12 cellular contexts compared by ENCODE assay signal in the genomic region with DNA sequence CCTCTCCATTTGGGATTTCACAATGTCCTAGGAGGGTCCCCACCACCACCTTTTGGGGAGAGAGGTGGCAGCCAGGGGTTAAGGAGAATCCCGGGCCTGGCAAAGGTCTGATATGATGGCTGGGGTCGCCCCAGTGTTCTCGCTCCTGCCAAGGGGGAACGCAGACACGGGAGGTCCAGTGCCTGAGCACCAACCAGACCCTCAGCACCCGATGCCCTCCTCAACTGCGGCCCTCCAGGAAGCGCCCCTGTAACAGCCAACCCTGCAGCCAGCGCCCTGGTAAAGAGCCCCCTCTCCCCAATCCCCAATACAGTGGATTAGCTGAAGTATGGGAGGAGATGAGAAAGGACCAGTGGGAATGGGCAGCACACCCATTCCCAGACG. TPM values are rescaled to one million over a fixed set of nuclear protein-coding genes. Genes with fewer than 3 reads are reported as not detected.
A peak's percentile ranks its signal among the peaks of the same experiment; 100 is the strongest.
DNase-seq lines count a peak whose midpoint lies in the region; ATAC-seq and TF ChIP-seq lines count a peak whose summit lies in the region.
"Had no signal": no experiment of that assay in that cellular context is flagged by ENCODE, and none has a peak within 500 bp of the region (broad histone marks: within the 10 kb centered on the region; RNA-seq: fewer than 3 reads in every experiment).

No MANE protein-coding gene starts in this region.

- H3K27ac ChIP-seq in right atrium auricular region (peak overlapping the region; percentile 98 to 100), dorsolateral prefrontal cortex (peak overlapping the region in 40 of 59 donors; percentile 2 to 100 (median 96)), neural progenitor cell (no peak overlapping the region), uterus (peak overlapping the region; percentile 99)

- H3K9ac ChIP-seq in neural progenitor cell = no peak overlapping the region

- ATAC-seq in Right ventricle myocardium superior (ENCODE audit: poor library complexity) (no peak), sciatic nerve (no peak)

- intact Hi-C loops in Right ventricle myocardium superior (cut with DNase I) = loop anchor here (2.0 to 10.0 kb wide), 3 partner anchors 61 to 368 kb away; a partner anchor contains a TSS
- intact Hi-C loops in dorsolateral prefrontal cortex (cut with DNase I) = loop anchor here (2.0 to 10.0 kb wide), 6 partner anchors 19 to 435 kb away; a partner anchor contains a TSS
- intact Hi-C loops in uterus (cut with DNase I; ENCODE audit: low total_unique reads) = loop anchor here (5.0 kb wide), 2 partner anchors 63 to 73 kb away; no protein-coding TSS in a partner anchor
- intact Hi-C loops in sciatic nerve (cut with DNase I) = loop anchor here (5.0 kb wide), 1 partner anchor 63 kb away; no protein-coding TSS in a partner anchor

- no peak overlapping the region for H3K4me3 Mint-ChIP-seq in neural progenitor cell

- no peak overlapping the region for H3K4me2 ChIP-seq in neural progenitor cell

- no peaks in the 10 kb centered on the region for H3K27me3 ChIP-seq in right atrium auricular region
- H3K27me3 ChIP-seq in dorsolateral prefrontal cortex = no peaks in the 10 kb centered on the region
- no peaks in the 10 kb centered on the region for H3K27me3 ChIP-seq in neural progenitor cell
- no peaks in the 10 kb centered on the region for H3K27me3 ChIP-seq in uterus
- H3K27me3 ChIP-seq: cardiac muscle cell, ovary had no signal

- peaks cover 5% of the 10 kb centered on the region for H4K20me1 ChIP-seq in neural progenitor cell (ENCODE audit: low read depth)

- DNase-seq in right atrium auricular region (ENCODE audit: low spot score) = no peak
- DNase-seq in Right ventricle myocardium superior = no peak
- no peak for DNase-seq in dorsolateral prefrontal cortex
- no peak for DNase-seq in neural progenitor cell (ENCODE audit: low spot score)
- DNase-seq in uterus = peak in 1 of 2 donors; percentile 42
- DNase-seq in dermis blood vessel endothelial cell = no peak
- no peak for DNase-seq in NCI-H2107 (lab: John Stamatoyannopoulos, UW)
- no peak for DNase-seq in sciatic nerve (ENCODE audit: low spot score)
- DNase-seq: NCI-H524 treated with DMSO at 0.1 percent for 48 hours had no signal

- H3K36me3 ChIP-seq in right atrium auricular region (peaks cover 27% of the 10 kb centered on the region), neural progenitor cell (no peaks in the 10 kb centered on the region), uterus (no peaks in the 10 kb centered on the region)
- H3K36me3 ChIP-seq: cardiac muscle cell, ovary had no signal

- H3K36me3 Mint-ChIP-seq in neural progenitor cell = peaks cover 2% of the 10 kb centered on the region

- no peak for TF ChIP-seq POLR2A in uterus (IDR thresholded peaks at IDR 0.05)

- H3K9me3 Mint-ChIP-seq in neural progenitor cell = no peaks in the 10 kb centered on the region

- no peak overlapping the region for H2AFZ ChIP-seq in neural progenitor cell (replicated peaks)

- peaks cover 38% of the 10 kb centered on the region for H3F3A ChIP-seq in neural progenitor cell (ENCODE audit: low read depth)

- no peaks in the 10 kb centered on the region for H3K27me3 Mint-ChIP-seq in neural progenitor cell (ENCODE audit: insufficient read depth, low read depth)

- H3K4me1 ChIP-seq in right atrium auricular region (peaks cover 0 to 65% of the 10 kb centered on the region in 2 donors), neural progenitor cell (peaks cover 31% of the 10 kb centered on the region), uterus (peaks cover 28 to 34% of the 10 kb centered on the region in 2 donors)

- peaks cover 25% of the 10 kb centered on the region for H3K79me2 ChIP-seq in neural progenitor cell (ENCODE audit: low read depth)

- peaks cover 44% of the 10 kb centered on the region for H3K4me1 Mint-ChIP-seq in neural progenitor cell

- peak overlapping the region; percentile 37 to 54 for H3K4me3 ChIP-seq in right atrium auricular region
- H3K4me3 ChIP-seq in dorsolateral prefrontal cortex = peak overlapping the region in 16 of 59 donors; percentile 6 to 75 (median 50)
- no peak overlapping the region for H3K4me3 ChIP-seq in neural progenitor cell
- H3K4me3 ChIP-seq in uterus = no peak overlapping the region
- H3K4me3 ChIP-seq: cardiac muscle cell had no signal

- H3K9me3 ChIP-seq in right atrium auricular region = no peaks in the 10 kb centered on the region
- no peaks in the 10 kb centered on the region for H3K9me3 ChIP-seq in neural progenitor cell (ENCODE audit: low read depth)
- H3K9me3 ChIP-seq in uterus = no peaks in the 10 kb centered on the region
- H3K9me3 ChIP-seq: ovary had no signal

- no peak for TF ChIP-seq CTCF in right atrium auricular region (IDR thresholded peaks at IDR 0.05)
- no peak for TF ChIP-seq CTCF in dorsolateral prefrontal cortex (IDR thresholded peaks at IDR 0.05 in 54 of 56, conservative IDR thresholded peaks at IDR 0.05 in 2 of 56; ENCODE audit: low read depth in 1 of 56, partially characterized antibody in 56 of 56)
- TF ChIP-seq CTCF in neural progenitor cell (IDR thresholded peaks at IDR 0.05) = no peak
- TF ChIP-seq CTCF in uterus (IDR thresholded peaks at IDR 0.05) = no peak

- peak overlapping the region; percentile 63 for H3K27ac Mint-ChIP-seq in neural progenitor cell

RNA-seq across cellular contexts. Expression of a gene that starts 10.4 kb away (rescaled TPM):
- total RNA-seq in right atrium auricular region (10 to 100 TPM; 21.9 to 41.1 TPM), Right ventricle myocardium superior (64.4 TPM), dorsolateral prefrontal cortex (1 to 10 TPM in 102 of 120 experiments, under 1 TPM in 18; 0.25 to 8.0 (median 1.9) TPM), neural progenitor cell (ENCODE audit: low replicate concordance) (not detected in 2 replicates), uterus (100 to 1,000 TPM in 1 of 4 donors, 10 to 100 TPM in 3; 15.9 to 133 (median 35.4) TPM), dermis blood vessel endothelial cell (0.17 and 0.60 TPM in 2 replicates), sciatic nerve (70.2 TPM)

RNA-seq across cellular contexts. Expression of a gene that starts 19.8 kb away (rescaled TPM):
- total RNA-seq in right atrium auricular region (100 to 1,000 TPM in 1 of 2 donors, 10 to 100 TPM in 1; 96.7 to 146 TPM), Right ventricle myocardium superior (85.9 TPM), dorsolateral prefrontal cortex (100 to 1,000 TPM in 19 of 120 experiments, 10 to 100 TPM in 101; 43.4 to 130 (median 70.6) TPM), neural progenitor cell (ENCODE audit: low replicate concordance) (202 and 232 TPM in 2 replicates), uterus (100 to 1,000 TPM; 125 to 266 (median 207) TPM), dermis blood vessel endothelial cell (223 and 316 TPM in 2 replicates), sciatic nerve (214 TPM)

RNA-seq across cellular contexts. Expression of a gene that starts 44.1 kb away (rescaled TPM):
- total RNA-seq in right atrium auricular region (not detected), Right ventricle myocardium superior (not detected), dorsolateral prefrontal cortex (1 to 10 TPM in 111 of 120 experiments, under 1 TPM in 1, not detected in 8; 0.99 to 5.8 (median 2.4) TPM), neural progenitor cell (ENCODE audit: low replicate concordance) (0.96 TPM in 1 of 2 replicates, not detected in the other), uterus (1 to 10 TPM in 1 of 4 donors, under 1 TPM in 1, not detected in 2; 0.88 to 1.0 TPM), dermis blood vessel endothelial cell (not detected in 2 replicates), sciatic nerve (not detected)
- total RNA-seq: SK-MEL-5 had no signal

RNA-seq across cellular contexts. Expression of a gene that starts 51.7 kb away (rescaled TPM):
- total RNA-seq in right atrium auricular region (10 to 100 TPM; 28.6 to 37.2 TPM), Right ventricle myocardium superior (16.7 TPM), dorsolateral prefrontal cortex (10 to 100 TPM in 117 of 120 experiments, 1 to 10 TPM in 3; 6.8 to 31.3 (median 17.2) TPM), neural progenitor cell (ENCODE audit: low replicate concordance) (0.30 and 0.65 TPM in 2 replicates), uterus (10 to 100 TPM in 2 of 4 donors, 1 to 10 TPM in 2; 1.5 to 38.5 (median 9.5) TPM), dermis blood vessel endothelial cell (0.19 and 0.34 TPM in 2 replicates), sciatic nerve (19.7 TPM)

Comparison
In these comparisons a context has a peak if more than half of its experiments do, and no peak if none do; other contexts are left out.
1. H3K4me3 ChIP-seq: peak in right atrium auricular region (2 of 2); none in neural progenitor cell (single experiment) and uterus (0 of 2).